In genomic region chr20:1330075-1330830, GRCh38 we compare ENCODE assay signal across 8 cellular contexts. TPM values are rescaled to one million over a fixed set of nuclear protein-coding genes. Genes with fewer than 3 reads are reported as not detected.
A peak's percentile ranks its signal among the peaks of the same experiment; 100 is the strongest.
DNase-seq lines count a peak whose midpoint lies in the region; ATAC-seq and TF ChIP-seq lines count a peak whose summit lies in the region.

No MANE protein-coding gene starts in this region.

- H4K20me1 ChIP-seq in hepatocyte (ENCODE audit: insufficient read depth, poor library complexity, severe bottlenecking) = no peaks in the 10 kb centered on the region

- H3K27ac Mint-ChIP-seq in activated naive CD4-positive, alpha-beta T cell treated with anti-CD3 and anti-CD28 coated beads, Interleukin-2, amount 50 U/mL, for 72 hours = peak overlapping the region; percentile 78
- H3K27ac Mint-ChIP-seq in stimulated activated naive CD8-positive, alpha-beta T cell treated with anti-CD3 and anti-CD28 coated beads, Interleukin-15, amount 100 ng/mL, for 72 hours = peak overlapping the region; percentile 79 to 84

- WGBS in hepatocyte (ENCODE audit: low lambda C conversion rate, missing lambda C conversion rate) = 93% methylated on average over 6 of the region's 6 CpGs

- peaks cover 62% of the 10 kb centered on the region for H3K79me2 ChIP-seq in hepatocyte

- DNase-seq in HT-29 (ENCODE audit: low spot score) = peak; percentile 64
- DNase-seq in activated naive CD4-positive, alpha-beta T cell treated with anti-CD3 and anti-CD28 coated beads, Interleukin-2, amount 50 U/mL, for 72 hours (ENCODE audit: low spot score in 2 of 2) = peak in 1 of 2 donors; percentile 55
- peak; percentile 37 for DNase-seq in hepatocyte (ENCODE audit: low spot score)
- peak in 1 of 2 donors; percentile 67 for DNase-seq in stimulated activated naive CD8-positive, alpha-beta T cell treated with anti-CD3 and anti-CD28 coated beads, Interleukin-15, amount 100 ng/mL, for 72 hours
- no peak for DNase-seq in GOT3 (lab: John Stamatoyannopoulos, UW)
- DNase-seq in SW480 (ENCODE audit: low spot score) = no peak
- DNase-seq in BE2C = no peak
- DNase-seq in occipital lobe (lab: John Stamatoyannopoulos, UW) = no peak

- H3K27me3 ChIP-seq in hepatocyte = no peaks in the 10 kb centered on the region
- H3K27me3 ChIP-seq in BE2C = no peaks in the 10 kb centered on the region

- H3K36me3 ChIP-seq in hepatocyte (replicated peaks; ENCODE audit: insufficient read depth, low read depth) (no peaks in the 10 kb centered on the region), BE2C (no peaks in the 10 kb centered on the region)

- no peak overlapping the region for H2AFZ ChIP-seq in hepatocyte

- H3K36me3 Mint-ChIP-seq in activated naive CD4-positive, alpha-beta T cell treated with anti-CD3 and anti-CD28 coated beads, Interleukin-2, amount 50 U/mL, for 72 hours = peaks cover 0 to 12% of the 10 kb centered on the region in 2 donors

- no peaks in the 10 kb centered on the region for H3K9me2 ChIP-seq in hepatocyte (replicated peaks; ENCODE audit: insufficient read depth)

- peak; percentile 19 to 46 for ATAC-seq in activated naive CD4-positive, alpha-beta T cell treated with anti-CD3 and anti-CD28 coated beads, Interleukin-2, amount 50 U/mL, for 72 hours
- ATAC-seq in stimulated activated naive CD8-positive, alpha-beta T cell treated with anti-CD3 and anti-CD28 coated beads, Interleukin-15, amount 100 ng/mL, for 72 hours = peak; percentile 71

- peaks cover 35% of the 10 kb centered on the region for H3K4me1 ChIP-seq in hepatocyte (ENCODE audit: insufficient read depth)
- H3K4me1 ChIP-seq in BE2C = no peaks in the 10 kb centered on the region

- peak overlapping the region; percentile 63 to 66 for H3K4me3 Mint-ChIP-seq in stimulated activated naive CD8-positive, alpha-beta T cell treated with anti-CD3 and anti-CD28 coated beads, Interleukin-15, amount 100 ng/mL, for 72 hours

- H3K4me3 ChIP-seq in hepatocyte (no peak overlapping the region), BE2C (ENCODE audit: low read depth, low read length) (no peak overlapping the region)

- no peak for TF ChIP-seq CTCF in hepatocyte (IDR thresholded peaks at IDR 0.05; ENCODE audit: poor library complexity)
- TF ChIP-seq CTCF in BE2C (IDR thresholded peaks at IDR 0.05; ENCODE audit: low read depth, low read length) = no peak

- no peak overlapping the region for H3K4me2 ChIP-seq in hepatocyte

- H3K4me1 Mint-ChIP-seq in stimulated activated naive CD8-positive, alpha-beta T cell treated with anti-CD3 and anti-CD28 coated beads, Interleukin-15, amount 100 ng/mL, for 72 hours = peaks cover 22% of the 10 kb centered on the region

- peak overlapping the region; percentile 100 for H3K27ac ChIP-seq in hepatocyte

- H3K9me3 ChIP-seq in hepatocyte (ENCODE audit: low read depth) = no peaks in the 10 kb centered on the region
- no peaks in the 10 kb centered on the region for H3K9me3 ChIP-seq in BE2C

- H3K9me3 Mint-ChIP-seq in activated naive CD4-positive, alpha-beta T cell treated with anti-CD3 and anti-CD28 coated beads, Interleukin-2, amount 50 U/mL, for 72 hours = no peaks in the 10 kb centered on the region
- no peaks in the 10 kb centered on the region for H3K9me3 Mint-ChIP-seq in stimulated activated naive CD8-positive, alpha-beta T cell treated with anti-CD3 and anti-CD28 coated beads, Interleukin-15, amount 100 ng/mL, for 72 hours

- no peaks in the 10 kb centered on the region for H3K27me3 Mint-ChIP-seq in stimulated activated naive CD8-positive, alpha-beta T cell treated with anti-CD3 and anti-CD28 coated beads, Interleukin-15, amount 100 ng/mL, for 72 hours

RNA-seq across cellular contexts. Expression of gene SDCBP2, which starts 1.3 kb away (rescaled TPM):
- total RNA-seq in HT-29 (2014; rRNA removed; shearing (Covaris generic)) = 19.1 and 22.4 TPM in 2 replicates
- total RNA-seq in activated naive CD4-positive, alpha-beta T cell treated with anti-CD3 and anti-CD28 coated beads, Interleukin-2, amount 50 U/mL, for 72 hours = 10 to 100 TPM in 1 of 2 donors, 1 to 10 TPM in 1; 4.9 to 18.5 TPM
- total RNA-seq in hepatocyte = 57.2 and 64.1 TPM in 2 replicates
- polyA plus RNA-seq in hepatocyte = 74.4 and 83.3 TPM in 2 replicates
- polyA plus RNA-seq in BE2C (2012; ENCODE audit: insufficient read depth, insufficient read length, low read depth) = 15.9 TPM
- 2.0 TPM for total RNA-seq in occipital lobe

Comparison
In these comparisons a context has a peak if more than half of its experiments do, and no peak if none do; other contexts are left out.
1. DNase-seq: peak in HT-29 (single experiment) and hepatocyte (single experiment); none in GOT3 (single experiment), SW480 (single experiment), BE2C (single experiment) and occipital lobe (single experiment).